Comparison of ENCODE assay signal across 1 cellular context in the genomic region with DNA sequence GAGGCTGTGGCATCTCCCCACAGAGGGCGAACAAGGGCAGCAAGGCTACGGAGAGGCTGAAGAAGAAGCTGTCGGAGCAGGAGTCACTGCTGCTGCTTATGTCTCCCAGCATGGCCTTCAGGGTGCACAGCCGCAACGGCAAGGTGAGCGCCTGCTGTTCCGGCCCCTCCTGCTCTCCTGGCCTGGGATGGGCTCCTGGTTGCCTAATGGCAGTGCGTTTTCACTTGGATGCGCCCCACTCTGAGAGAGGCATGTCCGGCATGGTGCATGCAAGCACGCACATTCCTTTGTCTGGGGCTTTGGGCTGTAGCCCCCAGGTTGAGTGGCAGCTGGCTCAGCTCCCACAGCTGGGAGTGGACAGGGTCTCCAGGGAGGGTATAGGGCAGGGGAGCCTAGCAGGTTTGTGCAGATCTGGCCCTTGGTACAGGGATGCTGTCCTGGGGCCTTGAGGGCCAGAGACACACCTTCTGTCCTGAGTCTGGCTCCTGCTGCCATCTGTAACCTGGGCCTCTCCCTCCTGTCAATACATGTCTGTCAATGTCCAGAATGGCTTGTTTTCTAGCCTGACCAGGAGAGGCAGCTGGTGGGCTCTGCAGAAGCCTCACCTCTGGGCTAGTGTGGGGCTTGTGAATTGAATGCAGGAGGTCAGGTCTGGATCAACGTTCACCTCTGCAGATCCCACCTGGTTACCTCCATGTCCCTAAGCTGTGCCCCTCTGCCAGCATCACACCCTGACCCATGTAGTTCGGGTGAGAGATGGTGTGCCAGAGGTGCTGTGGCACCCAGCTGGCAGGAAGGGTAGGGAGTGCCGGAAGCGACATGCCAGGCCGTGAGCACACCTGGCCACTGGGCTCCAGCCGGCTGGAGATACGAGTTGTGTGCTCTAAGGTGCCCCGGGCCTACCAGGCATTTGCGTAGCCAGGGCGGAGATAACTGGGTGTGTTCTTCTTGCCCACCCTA.
TF ChIP-seq lines count a peak whose summit lies in the region.

No MANE protein-coding gene starts in this region.

TF ChIP-seq in K562, 482 proteins besides CTCF, POLR2A, EP300 and RAD21 (continued from another document and continues in another):
- TF ChIP-seq, protein P1, sequence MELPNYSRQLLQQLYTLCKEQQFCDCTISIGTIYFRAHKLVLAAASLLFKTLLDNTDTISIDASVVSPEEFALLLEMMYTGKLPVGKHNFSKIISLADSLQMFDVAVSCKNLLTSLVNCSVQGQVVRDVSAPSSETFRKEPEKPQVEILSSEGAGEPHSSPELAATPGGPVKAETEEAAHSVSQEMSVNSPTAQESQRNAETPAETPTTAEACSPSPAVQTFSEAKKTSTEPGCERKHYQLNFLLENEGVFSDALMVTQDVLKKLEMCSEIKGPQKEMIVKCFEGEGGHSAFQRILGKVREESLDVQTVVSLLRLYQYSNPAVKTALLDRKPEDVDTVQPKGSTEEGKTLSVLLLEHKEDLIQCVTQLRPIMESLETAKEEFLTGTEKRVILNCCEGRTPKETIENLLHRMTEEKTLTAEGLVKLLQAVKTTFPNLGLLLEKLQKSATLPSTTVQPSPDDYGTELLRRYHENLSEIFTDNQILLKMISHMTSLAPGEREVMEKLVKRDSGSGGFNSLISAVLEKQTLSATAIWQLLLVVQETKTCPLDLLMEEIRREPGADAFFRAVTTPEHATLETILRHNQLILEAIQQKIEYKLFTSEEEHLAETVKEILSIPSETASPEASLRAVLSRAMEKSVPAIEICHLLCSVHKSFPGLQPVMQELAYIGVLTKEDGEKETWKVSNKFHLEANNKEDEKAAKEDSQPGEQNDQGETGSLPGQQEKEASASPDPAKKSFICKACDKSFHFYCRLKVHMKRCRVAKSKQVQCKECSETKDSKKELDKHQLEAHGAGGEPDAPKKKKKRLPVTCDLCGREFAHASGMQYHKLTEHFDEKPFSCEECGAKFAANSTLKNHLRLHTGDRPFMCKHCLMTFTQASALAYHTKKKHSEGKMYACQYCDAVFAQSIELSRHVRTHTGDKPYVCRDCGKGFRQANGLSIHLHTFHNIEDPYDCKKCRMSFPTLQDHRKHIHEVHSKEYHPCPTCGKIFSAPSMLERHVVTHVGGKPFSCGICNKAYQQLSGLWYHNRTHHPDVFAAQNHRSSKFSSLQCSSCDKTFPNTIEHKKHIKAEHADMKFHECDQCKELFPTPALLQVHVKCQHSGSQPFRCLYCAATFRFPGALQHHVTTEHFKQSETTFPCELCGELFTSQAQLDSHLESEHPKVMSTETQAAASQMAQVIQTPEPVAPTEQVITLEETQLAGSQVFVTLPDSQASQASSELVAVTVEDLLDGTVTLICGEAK (IDR thresholded peaks at IDR 0.05), result no peak
- TF ChIP-seq, protein P1 (CRISPR knock-in tag; IDR thresholded peaks at IDR 0.05), result no peak
- TF ChIP-seq GTF2E2 (tag; IDR thresholded peaks at IDR 0.05) (no peak), ZNF75A (CRISPR knock-in tag; IDR thresholded peaks at IDR 0.05) (no peak), KAT8 (IDR thresholded peaks at IDR 0.05; ENCODE audit: low read depth) (no peak), CBFA2T3 (IDR thresholded peaks at IDR 0.05) (no peak), FOSL1 (tag; conservative IDR thresholded peaks at IDR 0.05) (no peak), RBFOX2 (IDR thresholded peaks at IDR 0.05; ENCODE audit: low read depth, low read length) (no peak), POLR2AphosphoS5 (IDR thresholded peaks at IDR 0.05; ENCODE audit: control insufficient read depth, insufficient read depth, low read depth, low read length) (no peak), E2F3 (CRISPR knock-in tag; IDR thresholded peaks at IDR 0.05) (no peak), EGR1 (conservative IDR thresholded peaks at IDR 0.05) (no peak), SLC30A9 (CRISPR knock-in tag; IDR thresholded peaks at IDR 0.05) (no peak), THRAP3 (IDR thresholded peaks at IDR 0.05; ENCODE audit: borderline replicate concordance) (no peak), RNF2 (IDR thresholded peaks at IDR 0.05) (no peak), FOXA1 (IDR thresholded peaks at IDR 0.05; ENCODE audit: borderline replicate concordance) (no peak), MTA1 (IDR thresholded peaks at IDR 0.05; ENCODE audit: borderline replicate concordance) (no peak), ZNF282 (CRISPR knock-in tag; IDR thresholded peaks at IDR 0.05) (no peak), DIDO1 (tag; IDR thresholded peaks at IDR 0.05; ENCODE audit: low read depth) (no peak), ZNF76 (CRISPR knock-in tag; IDR thresholded peaks at IDR 0.05; ENCODE audit: borderline replicate concordance) (no peak), FOXJ2 (tag; IDR thresholded peaks at IDR 0.05) (no peak), CBX3 (IDR thresholded peaks at IDR 0.05; ENCODE audit: borderline replicate concordance in 1 of 2, low read length in 2 of 2) (no peak), SMARCE1 (IDR thresholded peaks at IDR 0.05) (no peak), FIP1L1 (IDR thresholded peaks at IDR 0.05; ENCODE audit: low read depth, low read length, poor library complexity, severe bottlenecking) (no peak), BCOR (IDR thresholded peaks at IDR 0.05) (no peak), TEAD2 (tag; IDR thresholded peaks at IDR 0.05) (no peak), XRCC3 (IDR thresholded peaks at IDR 0.05) (no peak), ZKSCAN1 (IDR thresholded peaks at IDR 0.05; ENCODE audit: low read depth, low read length) (0 out of 2 replicates have a peak, but pooled peaks have one; percentile 6), ELF2 (CRISPR knock-in tag; IDR thresholded peaks at IDR 0.05) (no peak)
- TF ChIP-seq, protein P2, sequence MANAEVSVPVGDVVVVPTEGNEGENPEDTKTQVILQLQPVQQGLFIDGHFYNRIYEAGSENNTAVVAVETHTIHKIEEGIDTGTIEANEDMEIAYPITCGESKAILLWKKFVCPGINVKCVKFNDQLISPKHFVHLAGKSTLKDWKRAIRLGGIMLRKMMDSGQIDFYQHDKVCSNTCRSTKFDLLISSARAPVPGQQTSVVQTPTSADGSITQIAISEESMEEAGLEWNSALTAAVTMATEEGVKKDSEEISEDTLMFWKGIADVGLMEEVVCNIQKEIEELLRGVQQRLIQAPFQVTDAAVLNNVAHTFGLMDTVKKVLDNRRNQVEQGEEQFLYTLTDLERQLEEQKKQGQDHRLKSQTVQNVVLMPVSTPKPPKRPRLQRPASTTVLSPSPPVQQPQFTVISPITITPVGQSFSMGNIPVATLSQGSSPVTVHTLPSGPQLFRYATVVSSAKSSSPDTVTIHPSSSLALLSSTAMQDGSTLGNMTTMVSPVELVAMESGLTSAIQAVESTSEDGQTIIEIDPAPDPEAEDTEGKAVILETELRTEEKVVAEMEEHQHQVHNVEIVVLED (CRISPR knock-in tag; IDR thresholded peaks at IDR 0.05), result no peak
- TF ChIP-seq, protein P3, sequence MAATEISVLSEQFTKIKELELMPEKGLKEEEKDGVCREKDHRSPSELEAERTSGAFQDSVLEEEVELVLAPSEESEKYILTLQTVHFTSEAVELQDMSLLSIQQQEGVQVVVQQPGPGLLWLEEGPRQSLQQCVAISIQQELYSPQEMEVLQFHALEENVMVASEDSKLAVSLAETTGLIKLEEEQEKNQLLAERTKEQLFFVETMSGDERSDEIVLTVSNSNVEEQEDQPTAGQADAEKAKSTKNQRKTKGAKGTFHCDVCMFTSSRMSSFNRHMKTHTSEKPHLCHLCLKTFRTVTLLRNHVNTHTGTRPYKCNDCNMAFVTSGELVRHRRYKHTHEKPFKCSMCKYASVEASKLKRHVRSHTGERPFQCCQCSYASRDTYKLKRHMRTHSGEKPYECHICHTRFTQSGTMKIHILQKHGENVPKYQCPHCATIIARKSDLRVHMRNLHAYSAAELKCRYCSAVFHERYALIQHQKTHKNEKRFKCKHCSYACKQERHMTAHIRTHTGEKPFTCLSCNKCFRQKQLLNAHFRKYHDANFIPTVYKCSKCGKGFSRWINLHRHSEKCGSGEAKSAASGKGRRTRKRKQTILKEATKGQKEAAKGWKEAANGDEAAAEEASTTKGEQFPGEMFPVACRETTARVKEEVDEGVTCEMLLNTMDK (IDR thresholded peaks at IDR 0.05; ENCODE audit: borderline replicate concordance, insufficient read depth, low read depth, low read length, poor library complexity, severe bottlenecking), result no peak
- TF ChIP-seq, protein P4, sequence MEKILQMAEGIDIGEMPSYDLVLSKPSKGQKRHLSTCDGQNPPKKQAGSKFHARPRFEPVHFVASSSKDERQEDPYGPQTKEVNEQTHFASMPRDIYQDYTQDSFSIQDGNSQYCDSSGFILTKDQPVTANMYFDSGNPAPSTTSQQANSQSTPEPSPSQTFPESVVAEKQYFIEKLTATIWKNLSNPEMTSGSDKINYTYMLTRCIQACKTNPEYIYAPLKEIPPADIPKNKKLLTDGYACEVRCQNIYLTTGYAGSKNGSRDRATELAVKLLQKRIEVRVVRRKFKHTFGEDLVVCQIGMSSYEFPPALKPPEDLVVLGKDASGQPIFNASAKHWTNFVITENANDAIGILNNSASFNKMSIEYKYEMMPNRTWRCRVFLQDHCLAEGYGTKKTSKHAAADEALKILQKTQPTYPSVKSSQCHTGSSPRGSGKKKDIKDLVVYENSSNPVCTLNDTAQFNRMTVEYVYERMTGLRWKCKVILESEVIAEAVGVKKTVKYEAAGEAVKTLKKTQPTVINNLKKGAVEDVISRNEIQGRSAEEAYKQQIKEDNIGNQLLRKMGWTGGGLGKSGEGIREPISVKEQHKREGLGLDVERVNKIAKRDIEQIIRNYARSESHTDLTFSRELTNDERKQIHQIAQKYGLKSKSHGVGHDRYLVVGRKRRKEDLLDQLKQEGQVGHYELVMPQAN (IDR thresholded peaks at IDR 0.05; ENCODE audit: borderline replicate concordance), result no peak
- TF ChIP-seq, protein P5, sequence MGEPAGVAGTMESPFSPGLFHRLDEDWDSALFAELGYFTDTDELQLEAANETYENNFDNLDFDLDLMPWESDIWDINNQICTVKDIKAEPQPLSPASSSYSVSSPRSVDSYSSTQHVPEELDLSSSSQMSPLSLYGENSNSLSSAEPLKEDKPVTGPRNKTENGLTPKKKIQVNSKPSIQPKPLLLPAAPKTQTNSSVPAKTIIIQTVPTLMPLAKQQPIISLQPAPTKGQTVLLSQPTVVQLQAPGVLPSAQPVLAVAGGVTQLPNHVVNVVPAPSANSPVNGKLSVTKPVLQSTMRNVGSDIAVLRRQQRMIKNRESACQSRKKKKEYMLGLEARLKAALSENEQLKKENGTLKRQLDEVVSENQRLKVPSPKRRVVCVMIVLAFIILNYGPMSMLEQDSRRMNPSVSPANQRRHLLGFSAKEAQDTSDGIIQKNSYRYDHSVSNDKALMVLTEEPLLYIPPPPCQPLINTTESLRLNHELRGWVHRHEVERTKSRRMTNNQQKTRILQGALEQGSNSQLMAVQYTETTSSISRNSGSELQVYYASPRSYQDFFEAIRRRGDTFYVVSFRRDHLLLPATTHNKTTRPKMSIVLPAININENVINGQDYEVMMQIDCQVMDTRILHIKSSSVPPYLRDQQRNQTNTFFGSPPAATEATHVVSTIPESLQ (CRISPR knock-in tag; IDR thresholded peaks at IDR 0.05), result no peak
- TF ChIP-seq, protein P6, sequence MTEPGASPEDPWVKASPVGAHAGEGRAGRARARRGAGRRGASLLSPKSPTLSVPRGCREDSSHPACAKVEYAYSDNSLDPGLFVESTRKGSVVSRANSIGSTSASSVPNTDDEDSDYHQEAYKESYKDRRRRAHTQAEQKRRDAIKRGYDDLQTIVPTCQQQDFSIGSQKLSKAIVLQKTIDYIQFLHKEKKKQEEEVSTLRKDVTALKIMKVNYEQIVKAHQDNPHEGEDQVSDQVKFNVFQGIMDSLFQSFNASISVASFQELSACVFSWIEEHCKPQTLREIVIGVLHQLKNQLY (CRISPR knock-in tag; conservative IDR thresholded peaks at IDR 0.05), result peak in 1 of 2 experiments; percentile 77; a peak in 2 of 4 replicates
- TF ChIP-seq, protein P7, sequence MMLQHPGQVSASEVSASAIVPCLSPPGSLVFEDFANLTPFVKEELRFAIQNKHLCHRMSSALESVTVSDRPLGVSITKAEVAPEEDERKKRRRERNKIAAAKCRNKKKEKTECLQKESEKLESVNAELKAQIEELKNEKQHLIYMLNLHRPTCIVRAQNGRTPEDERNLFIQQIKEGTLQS (IDR thresholded peaks at IDR 0.05), result no peak
- TF ChIP-seq, protein P7 (CRISPR knock-in tag; conservative IDR thresholded peaks at IDR 0.05), result no peak
- TF ChIP-seq, protein P8, sequence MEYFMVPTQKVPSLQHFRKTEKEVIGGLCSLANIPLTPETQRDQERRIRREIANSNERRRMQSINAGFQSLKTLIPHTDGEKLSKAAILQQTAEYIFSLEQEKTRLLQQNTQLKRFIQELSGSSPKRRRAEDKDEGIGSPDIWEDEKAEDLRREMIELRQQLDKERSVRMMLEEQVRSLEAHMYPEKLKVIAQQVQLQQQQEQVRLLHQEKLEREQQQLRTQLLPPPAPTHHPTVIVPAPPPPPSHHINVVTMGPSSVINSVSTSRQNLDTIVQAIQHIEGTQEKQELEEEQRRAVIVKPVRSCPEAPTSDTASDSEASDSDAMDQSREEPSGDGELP (CRISPR knock-in tag; IDR thresholded peaks at IDR 0.05; ENCODE audit: borderline replicate concordance), result no peak
